ENCODE assay signal across 21 cellular contexts in the genomic region with DNA sequence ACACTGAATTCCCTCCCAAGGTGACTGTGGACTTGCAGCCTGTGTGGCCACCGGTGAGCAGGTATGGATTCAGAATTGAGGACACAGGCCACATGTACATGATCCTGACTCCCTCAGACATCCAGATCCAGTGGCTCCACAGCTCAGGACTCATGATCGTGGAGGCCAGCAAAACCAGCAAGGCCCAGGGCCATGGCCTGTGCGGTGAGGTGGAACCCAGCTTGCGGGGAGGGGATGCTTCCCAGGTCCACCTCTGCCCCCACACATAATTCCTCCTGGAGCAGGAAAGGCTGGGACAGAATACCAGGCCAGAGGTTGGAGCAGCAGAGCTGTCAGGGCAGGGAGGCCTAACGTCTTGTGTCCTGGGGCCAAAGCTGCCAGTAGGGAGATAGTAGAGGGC.
"Had no signal": no experiment of that assay in that cellular context is flagged by ENCODE, and none has a peak within 500 bp of the region (broad histone marks: within the 10 kb centered on the region; RNA-seq: fewer than 3 reads in every experiment).

No MANE protein-coding gene starts in this region.

- DNase-seq: activated CD4-positive, alpha-beta memory T cell treated with anti-CD3 and anti-CD28 coated beads for 36 hours; activated CD4-positive, alpha-beta T cell treated with anti-CD3 and anti-CD28 coated beads, Interleukin-2, amount 10 ng/mL, durations not matched to agents 7 days and 5 days; activated CD4-positive, CD25-positive, alpha-beta regulatory T cell; activated naive CD4-positive, alpha-beta T cell treated with anti-CD3 and anti-CD28 coated beads, Interleukin-2, amount 50 U/mL, for 16 hours; activated naive CD8-positive, alpha-beta T cell treated with anti-CD3 and anti-CD28 coated beads, Interleukin-2, amount 10 ng/mL, durations not matched to agents 7 days and 5 days; activated T-cell treated with anti-CD3 and anti-CD28 coated beads, Interleukin-2, amount 50 U/mL, for 72 hours; aorta; MG63; MV-4-11; NCI-H1092 treated with DMSO at 0.1 percent for 48 hours; NCI-H1417 treated with DMSO at 0.1 percent for 48 hours; NCI-H1694 treated with DMSO at 0.1 percent for 48 hours; NCI-H2029 treated with DMSO at 0.1 percent for 48 hours; NCI-H345; NCI-H510A; NCI-H69; SHP77 treated with DMSO at 0.1 percent for 48 hours; T-helper 17 cell; T-helper 9 cell had no signal

- H3K36me3 ChIP-seq: breast epithelium, MG63 had no signal

- H3K4me3 ChIP-seq: breast epithelium, MG63 had no signal

- H3K4me1 Mint-ChIP-seq: activated CD4-positive, alpha-beta T cell treated with anti-CD3 and anti-CD28 coated beads, Interleukin-2, amount 10 ng/mL, durations not matched to agents 7 days and 5 days; activated naive CD8-positive, alpha-beta T cell treated with anti-CD3 and anti-CD28 coated beads, Interleukin-2, amount 10 ng/mL, durations not matched to agents 7 days and 5 days; T-helper 17 cell had no signal

- H3K27me3 ChIP-seq: breast epithelium, MG63 had no signal

- H3K27ac ChIP-seq: breast epithelium had no signal

- H3K4me1 ChIP-seq: breast epithelium had no signal

- H3K27ac Mint-ChIP-seq: activated CD4-positive, alpha-beta memory T cell treated with anti-CD3 and anti-CD28 coated beads for 36 hours; activated CD4-positive, alpha-beta T cell treated with anti-CD3 and anti-CD28 coated beads, Interleukin-2, amount 10 ng/mL, durations not matched to agents 7 days and 5 days; activated naive CD8-positive, alpha-beta T cell treated with anti-CD3 and anti-CD28 coated beads, Interleukin-2, amount 10 ng/mL, durations not matched to agents 7 days and 5 days; activated T-cell treated with anti-CD3 and anti-CD28 coated beads, Interleukin-2, amount 50 U/mL, for 72 hours; activated T-helper 2 cell treated with anti-CD3 and anti-CD28 coated beads, Interferon-gamma antibody, Interleukin-2, Interleukin-4, amounts not matched to agents 10 μg/mL and 5 μg/mL and 100 μg/mL, durations not matched to agents 14 hours and 24 hours and 36 hours; T-helper 17 cell had no signal

- H3K9me3 ChIP-seq: MG63 had no signal

- H3K9me3 Mint-ChIP-seq: activated CD4-positive, alpha-beta memory T cell treated with anti-CD3 and anti-CD28 coated beads for 36 hours; activated CD4-positive, alpha-beta T cell treated with anti-CD3 and anti-CD28 coated beads, Interleukin-2, amount 10 ng/mL, durations not matched to agents 7 days and 5 days; activated naive CD8-positive, alpha-beta T cell treated with anti-CD3 and anti-CD28 coated beads, Interleukin-2, amount 10 ng/mL, durations not matched to agents 7 days and 5 days; activated T-cell treated with anti-CD3 and anti-CD28 coated beads, Interleukin-2, amount 50 U/mL, for 72 hours; activated T-helper 2 cell treated with anti-CD3 and anti-CD28 coated beads, Interferon-gamma antibody, Interleukin-2, Interleukin-4, amounts not matched to agents 10 μg/mL and 5 μg/mL and 100 μg/mL, durations not matched to agents 14 hours and 24 hours and 36 hours had no signal

- H3K36me3 Mint-ChIP-seq: activated CD4-positive, alpha-beta memory T cell treated with anti-CD3 and anti-CD28 coated beads for 36 hours; activated naive CD8-positive, alpha-beta T cell treated with anti-CD3 and anti-CD28 coated beads, Interleukin-2, amount 10 ng/mL, durations not matched to agents 7 days and 5 days had no signal

- H3K4me3 Mint-ChIP-seq: activated CD4-positive, alpha-beta memory T cell treated with anti-CD3 and anti-CD28 coated beads for 36 hours; activated CD4-positive, alpha-beta T cell treated with anti-CD3 and anti-CD28 coated beads, Interleukin-2, amount 10 ng/mL, durations not matched to agents 7 days and 5 days; activated naive CD8-positive, alpha-beta T cell treated with anti-CD3 and anti-CD28 coated beads, Interleukin-2, amount 10 ng/mL, durations not matched to agents 7 days and 5 days; activated T-cell treated with anti-CD3 and anti-CD28 coated beads, Interleukin-2, amount 50 U/mL, for 72 hours; T-helper 17 cell had no signal
